In the genomic region with DNA sequence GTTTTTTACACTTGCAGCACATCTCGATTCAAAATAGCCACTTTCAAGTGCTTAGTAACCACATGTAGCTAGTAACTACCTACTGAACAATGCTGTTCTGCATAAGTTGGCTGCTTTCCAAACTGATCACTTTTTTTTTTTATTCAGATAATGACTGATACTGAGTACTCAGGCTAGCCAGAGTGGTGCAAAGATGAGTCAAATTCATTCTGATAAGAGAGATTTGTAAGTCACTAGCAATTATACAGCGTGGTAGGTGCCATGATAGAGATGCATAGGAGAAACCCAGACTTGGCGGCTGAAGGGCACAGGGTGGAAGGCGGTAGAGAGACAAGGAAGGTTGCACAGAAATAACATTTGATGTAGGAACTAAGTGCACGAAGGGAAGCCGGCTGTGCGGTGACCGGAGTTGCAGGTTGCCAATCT, we compare ENCODE assay signal across 8 cellular contexts. TPM values are rescaled to one million over a fixed set of nuclear protein-coding genes. Genes with fewer than 3 reads are reported as not detected.
DNase-seq lines count a peak whose midpoint lies in the region; ATAC-seq and TF ChIP-seq lines count a peak whose summit lies in the region.

No MANE protein-coding gene starts in this region.

- intact Hi-C loops in ascending aorta (cut with DNase I) = loop anchor here (2.0 to 10.0 kb wide), 3 partner anchors 162 to 518 kb away; a partner anchor contains a TSS
- intact Hi-C loops in thyroid gland (cut with DNase I) = no loop called here

- H3K4me1 ChIP-seq in ES-I3 (ENCODE audit: insufficient read depth, low read length) = peaks cover 34% of the 10 kb centered on the region
- no peaks in the 10 kb centered on the region for H3K4me1 ChIP-seq in ascending aorta
- peaks cover 6 to 9% of the 10 kb centered on the region in 2 donors for H3K4me1 ChIP-seq in thyroid gland

- TF ChIP-seq CTCF in ascending aorta (IDR thresholded peaks at IDR 0.05) (no peak), thyroid gland (IDR thresholded peaks at IDR 0.05) (no peak)

- no peaks in the 10 kb centered on the region for H3K27me3 ChIP-seq in ascending aorta
- peaks cover 8% of the 10 kb centered on the region for H3K27me3 ChIP-seq in thyroid gland

- H3K9me3 ChIP-seq in ES-I3 (ENCODE audit: control insufficient read depth, insufficient read depth, low read length) (no peaks in the 10 kb centered on the region), ascending aorta (no peaks in the 10 kb centered on the region), thyroid gland (no peaks in the 10 kb centered on the region)

- H3K9ac ChIP-seq in ES-I3 (ENCODE audit: low read depth, low read length) = peak overlapping the region; percentile 90; the same call in 1 of the 2 replicates

- H3K27ac ChIP-seq in ascending aorta = peak overlapping the region; percentile 69 to 89
- peak overlapping the region in 1 of 3 donors; percentile 82 for H3K27ac ChIP-seq in thyroid gland

- WGBS in thyroid gland, 2 donors = 0% methylated on average over 8 of the region's 8 CpGs

- ATAC-seq in HG03175 (IDR thresholded peaks at IDR 0.05; ENCODE audit: unreplicated experiment) = peak; percentile 33
- ATAC-seq in left lobe of liver = peak; percentile 45
- no peak for ATAC-seq in GM21619 (IDR thresholded peaks at IDR 0.05; ENCODE audit: unreplicated experiment)
- ATAC-seq in HG02588 (IDR thresholded peaks at IDR 0.05; ENCODE audit: unreplicated experiment) = no peak

- H3K36me3 ChIP-seq in ES-I3 (ENCODE audit: insufficient read depth, low read length) (peaks cover 11% of the 10 kb centered on the region), ascending aorta (peaks cover 0 to 4% of the 10 kb centered on the region in 2 donors), thyroid gland (no peaks in the 10 kb centered on the region)

- H3K4me3 ChIP-seq in ascending aorta (peak overlapping the region; percentile 58 to 90), thyroid gland (replicated peaks in 1 of 3) (peak overlapping the region in 2 of 3 donors; percentile 33 to 64)

- no peak for TF ChIP-seq POLR2A in thyroid gland (IDR thresholded peaks at IDR 0.05)

- DNase-seq in ascending aorta (ENCODE audit: low spot score in 2 of 2) (no peak), left lobe of liver (ENCODE audit: low spot score) (no peak), thyroid gland (no peak)
- DNase-seq in activated CD4-positive, alpha-beta T cell treated with anti-CD3 and anti-CD28 coated beads, Interleukin-2, amount 50 U/mL, for 4 hours = no peak

RNA-seq across cellular contexts. Expression of a gene that starts 0.4 kb away (rescaled TPM):
- 20.1 TPM for total RNA-seq in ascending aorta
- total RNA-seq in left lobe of liver = 10.2 TPM
- total RNA-seq in thyroid gland = 10 to 100 TPM; 63.5 to 96.7 (median 80.7) TPM

RNA-seq across cellular contexts. Expression of a gene that starts 44.4 kb away (rescaled TPM):
- not detected for total RNA-seq in ascending aorta
- total RNA-seq in left lobe of liver = not detected
- total RNA-seq in thyroid gland = not detected

Comparison
In these comparisons a context has a peak if more than half of its experiments do, and no peak if none do; other contexts are left out.
1. ATAC-seq: peak in HG03175 (single experiment) and left lobe of liver (single experiment); none in GM21619 (single experiment) and HG02588 (single experiment).